1 cellular context compared by ENCODE assay signal in the genomic region with DNA sequence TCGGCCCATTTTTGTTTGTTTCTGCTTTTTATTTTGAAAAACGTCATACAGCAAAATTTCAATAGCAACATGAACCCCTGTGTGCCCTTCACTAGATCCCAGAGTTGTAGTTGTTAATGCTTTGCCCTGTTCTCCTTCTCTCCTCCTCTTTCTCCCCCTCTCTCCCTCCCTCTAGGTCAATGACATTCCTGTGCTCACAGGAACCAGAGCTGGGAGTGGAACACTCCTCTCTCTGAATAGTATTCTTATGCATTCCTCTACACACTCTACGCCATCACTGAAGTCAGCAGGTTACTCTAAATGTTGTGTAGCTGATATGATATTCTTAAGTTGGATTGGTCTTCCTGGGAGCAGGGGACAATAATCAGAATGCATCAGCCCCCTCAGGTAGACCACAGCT.
TF ChIP-seq lines count a peak whose summit lies in the region.

No MANE protein-coding gene starts in this region.

TF ChIP-seq in IMR-90, 13 proteins besides CTCF, POLR2A, EP300 and RAD21 (continued from another document):
- no peak for TF ChIP-seq CEBPB (IDR thresholded peaks at IDR 0.05; ENCODE audit: low read depth, low read length)
